1 cellular context compared by ENCODE assay signal in genomic region chr1:46467183-46467504, GRCh38.
A peak's percentile ranks its signal among the peaks of the same experiment; 100 is the strongest.
TF ChIP-seq lines count a peak whose summit lies in the region.

No MANE protein-coding gene starts in this region.

TF ChIP-seq in H1, 55 proteins besides CTCF, POLR2A, EP300 and RAD21:
- TF ChIP-seq HDAC2 (IDR thresholded peaks at IDR 0.05; ENCODE audit: borderline replicate concordance in 1 of 2, low read depth in 2 of 2, low read length in 2 of 2) (no peak), KDM1A (IDR thresholded peaks at IDR 0.05; ENCODE audit: borderline replicate concordance, low read length) (no peak), RNF2 (IDR thresholded peaks at IDR 0.05; ENCODE audit: borderline replicate concordance, low read depth, low read length, missing control alignments, poor library complexity, severe bottlenecking) (no peak), EZH2 (IDR thresholded peaks at IDR 0.05; ENCODE audit: low read depth, low read length, severe bottlenecking) (peak; percentile 6)
